8 cellular contexts compared by ENCODE assay signal in the genomic region with DNA sequence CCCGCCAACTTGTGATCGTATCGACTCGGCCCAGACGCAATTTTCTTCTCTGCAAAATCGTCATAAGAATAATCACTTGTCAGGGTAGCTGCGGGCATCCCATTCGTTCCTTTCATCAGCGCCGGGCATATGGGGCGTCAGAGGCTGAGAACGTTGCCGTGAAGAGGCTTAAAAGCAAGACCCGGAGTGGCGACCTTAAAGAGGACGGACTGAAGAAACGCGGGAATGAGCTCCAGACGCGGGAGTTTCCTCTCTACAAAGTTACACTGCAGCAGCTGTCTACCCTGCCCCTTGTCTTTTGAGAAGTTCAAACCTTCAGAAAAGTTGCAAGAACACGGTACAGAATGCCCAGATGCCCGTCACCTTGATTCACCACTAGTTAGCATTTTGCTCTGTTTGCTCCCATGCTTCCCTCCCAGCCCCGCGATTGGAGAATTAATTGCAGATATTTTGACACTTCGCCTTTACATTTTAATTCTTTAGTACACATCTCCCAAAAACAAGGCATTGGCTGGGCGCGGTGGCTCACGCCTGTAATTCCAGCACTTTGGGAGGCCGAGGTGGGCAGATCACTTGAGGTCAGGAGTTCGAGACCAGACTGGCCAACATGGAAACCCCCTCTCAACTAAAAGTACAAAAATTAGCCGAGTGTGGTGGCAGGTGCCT. TPM values are rescaled to one million over a fixed set of nuclear protein-coding genes. Genes with fewer than 3 reads are reported as not detected.
DNase-seq lines count a peak whose midpoint lies in the region; ATAC-seq and TF ChIP-seq lines count a peak whose summit lies in the region.

No MANE protein-coding gene starts in this region.

- ATAC-seq in HG02884 (IDR thresholded peaks at IDR 0.05; ENCODE audit: unreplicated experiment) = no peak

- H3K4me1 ChIP-seq in BE2C (no peaks in the 10 kb centered on the region), HEK293 (ENCODE audit: control insufficient read depth, insufficient read depth, low read length) (no peaks in the 10 kb centered on the region)

- TF ChIP-seq CTCF in BE2C (IDR thresholded peaks at IDR 0.05; ENCODE audit: low read depth, low read length) (no peak), HEK293 (tag by site-specific recombination; IDR thresholded peaks at IDR 0.05) (no peak), VCaP (conservative IDR thresholded peaks at IDR 0.05) (no peak), foreskin fibroblast (IDR thresholded peaks at IDR 0.05; ENCODE audit: low read depth, low read length) (no peak)

- H3K27me3 ChIP-seq in BE2C = no peaks in the 10 kb centered on the region

- no peak for DNase-seq in BE2C
- DNase-seq in foreskin fibroblast = no peak
- DNase-seq in skeletal muscle cell (ENCODE audit: low read depth) = no peak
- DNase-seq in UCSD-AML1 (lab: John Stamatoyannopoulos, UW; ENCODE audit: unreplicated experiment) = no peak
- no peak for DNase-seq in NK-92 (lab: John Stamatoyannopoulos, UW; ENCODE audit: unreplicated experiment)

- H3K27ac ChIP-seq in HEK293 (ENCODE audit: extremely low read depth, low read depth, low read length) (peak overlapping the region; percentile 85; the same call in 1 of the 2 replicates), VCaP (peak overlapping the region; percentile 66)

- CTCF ChIA-PET in HEK293 (lab: Yijun Ruan, JAX) = interaction anchor here (0.7 to 9.3 kb wide), 11 partner anchors 11 to 1793 kb away, joined by 3 to 148 read pairs (median 3); no protein-coding TSS in a partner anchor

- POLR2A ChIA-PET in HEK293 (lab: Yijun Ruan, JAX) = interaction anchor here (0.5 to 2.8 kb wide), 6 partner anchors 10 to 68 kb away, joined by 3 to 10 read pairs (median 6); a partner anchor contains a TSS

- H3K36me3 ChIP-seq in BE2C = no peaks in the 10 kb centered on the region
- peaks cover 0 to 27% of the 10 kb centered on the region in 2 experiments; a peak in 1 of 3 replicates for H3K36me3 ChIP-seq in HEK293 (ENCODE audit: control insufficient read depth in 2 of 2, insufficient read depth in 1 of 2, low read length in 2 of 2)

- peak overlapping the region; percentile 70 for H3K4me3 ChIP-seq in BE2C (ENCODE audit: low read depth, low read length)
- H3K4me3 ChIP-seq in HEK293 (ENCODE audit: low read depth, low read length) = peak overlapping the region; percentile 86
- peak overlapping the region; percentile 71 to 98 for H3K4me3 ChIP-seq in foreskin fibroblast (ENCODE audit: low read depth in 1 of 2, low read length in 2 of 2)
- peak overlapping the region; percentile 81 for H3K4me3 ChIP-seq in skeletal muscle cell (ENCODE audit: low read depth, low read length)

- H3K9me3 ChIP-seq in BE2C (no peaks in the 10 kb centered on the region), HEK293 (ENCODE audit: control insufficient read depth, insufficient read depth, low read depth, low read length) (no peaks in the 10 kb centered on the region)

TF ChIP-seq in HEK293, 187 proteins besides CTCF, POLR2A, EP300 and RAD21:
- TF ChIP-seq ZNF354C (tag by site-specific recombination; IDR thresholded peaks at IDR 0.05; ENCODE audit: borderline replicate concordance, low read depth) (no peak), ZBTB8A (tag by site-specific recombination; IDR thresholded peaks at IDR 0.05) (peak; percentile 36), ZNF335 (tag by site-specific recombination; conservative IDR thresholded peaks at IDR 0.05) (peak; percentile 7; the same call in 1 of the 2 replicates), ZNF623 (tag by site-specific recombination; IDR thresholded peaks at IDR 0.05) (0 out of 2 replicates have a peak, but pooled peaks have one; percentile 2)
- TF ChIP-seq, protein P1, sequence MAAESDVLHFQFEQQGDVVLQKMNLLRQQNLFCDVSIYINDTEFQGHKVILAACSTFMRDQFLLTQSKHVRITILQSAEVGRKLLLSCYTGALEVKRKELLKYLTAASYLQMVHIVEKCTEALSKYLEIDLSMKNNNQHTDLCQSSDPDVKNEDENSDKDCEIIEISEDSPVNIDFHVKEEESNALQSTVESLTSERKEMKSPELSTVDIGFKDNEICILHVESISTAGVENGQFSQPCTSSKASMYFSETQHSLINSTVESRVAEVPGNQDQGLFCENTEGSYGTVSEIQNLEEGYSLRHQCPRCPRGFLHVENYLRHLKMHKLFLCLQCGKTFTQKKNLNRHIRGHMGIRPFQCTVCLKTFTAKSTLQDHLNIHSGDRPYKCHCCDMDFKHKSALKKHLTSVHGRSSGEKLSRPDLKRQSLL (tag by site-specific recombination; IDR thresholded peaks at IDR 0.05) = no peak

RNA-seq across cellular contexts. Expression of a gene that starts 1.0 kb away (rescaled TPM):
- polyA plus RNA-seq in BE2C (2012; ENCODE audit: insufficient read depth, insufficient read length, low read depth) = 8.5 TPM

RNA-seq across cellular contexts. Expression of a gene that starts 18.6 kb away (rescaled TPM):
- polyA plus RNA-seq in BE2C (2012; ENCODE audit: insufficient read depth, insufficient read length, low read depth) = not detected

RNA-seq across cellular contexts. Expression of a gene that starts 32.3 kb away (rescaled TPM):
- 137 TPM for polyA plus RNA-seq in BE2C (2012; ENCODE audit: insufficient read depth, insufficient read length, low read depth)

RNA-seq across cellular contexts. Expression of a gene that starts 41.1 kb away (rescaled TPM):
- polyA plus RNA-seq in BE2C (2012; ENCODE audit: insufficient read depth, insufficient read length, low read depth) = 20.6 TPM

RNA-seq across cellular contexts. Expression of a gene that starts 43.6 kb away (rescaled TPM):
- 33.9 TPM for polyA plus RNA-seq in BE2C (2012; ENCODE audit: insufficient read depth, insufficient read length, low read depth)
